ENCODE assay signal across 22 cellular contexts in genomic region chr2:4073178-4073577, GRCh38.
"Had no signal": no experiment of that assay in that cellular context is flagged by ENCODE, and none has a peak within 500 bp of the region (broad histone marks: within the 10 kb centered on the region; RNA-seq: fewer than 3 reads in every experiment).

No MANE protein-coding gene starts in this region.

- H3K4me1 ChIP-seq: SJCRH30 had no signal

- H3K27me3 Mint-ChIP-seq: IgD-negative memory B cell had no signal

- ATAC-seq: K562, Panc1, PC-3, SK-N-SH treated with all-trans-retinoic acid at 6 μM for 48 hours had no signal

- H3K36me3 ChIP-seq: SJCRH30 had no signal

- H3K27ac Mint-ChIP-seq: IgD-negative memory B cell had no signal

- H3K4me3 ChIP-seq: K562, SJCRH30 had no signal

- H3K27me3 ChIP-seq: SJCRH30 had no signal

- DNase-seq: Kasumi-1; MM.1S; NCI-H1092 treated with DMSO at 0.1 percent for 48 hours; NCI-H1436; NCI-H187; NCI-H2029 treated with DMSO at 0.1 percent for 48 hours; NCI-H2107; NCI-H2227 treated with DMSO at 0.1 percent for 48 hours; NCI-H524; NCI-H526 treated with DMSO at 0.1 percent for 48 hours; NCI-H748 treated with DMSO at 0.1 percent for 48 hours; NK-92 treated with Interleukin-12 subunit alpha and Interleukin-12 subunit beta, amount 100 ng/mL, for 24 hours; PC-3; SHP77 treated with DMSO at 0.1 percent for 48 hours; SJCRH30 had no signal

- H3K4me3 Mint-ChIP-seq: IgD-negative memory B cell had no signal

- H3K36me3 Mint-ChIP-seq: IgD-negative memory B cell had no signal

- H3K9me3 ChIP-seq: SJCRH30 had no signal

- H3K4me1 Mint-ChIP-seq: IgD-negative memory B cell had no signal

- H3K27ac ChIP-seq: HL-60, KMS-11, RWPE1, SJCRH30 had no signal
